In the genomic region with DNA sequence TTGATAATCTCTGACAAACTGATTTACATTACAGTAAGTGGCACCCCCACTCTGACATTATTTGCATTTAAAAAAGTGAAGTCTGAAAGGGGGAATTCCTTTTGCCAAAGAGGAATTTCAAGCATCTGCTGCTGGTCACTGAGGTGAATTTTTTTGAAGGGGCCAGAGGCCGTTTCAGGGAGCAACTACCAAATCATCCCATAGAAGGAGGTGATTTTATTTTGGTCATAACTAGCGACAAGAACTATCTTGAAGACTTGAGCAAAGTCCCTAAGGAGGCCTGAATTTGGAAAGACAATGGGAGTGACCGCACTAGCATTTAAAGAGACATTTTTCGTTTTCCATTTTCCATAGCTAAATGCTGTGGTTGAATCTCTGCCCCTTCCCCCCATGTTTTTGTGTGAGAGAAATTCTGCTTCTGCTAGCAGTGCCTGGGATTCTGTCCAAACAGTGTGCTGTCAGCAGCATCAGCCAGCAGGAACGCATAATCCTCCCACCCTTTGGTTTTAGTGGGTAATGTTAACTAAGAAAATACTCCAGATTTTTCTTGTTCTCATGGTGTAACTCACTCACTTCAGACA, we compare ENCODE assay signal across 1 cellular context.
TF ChIP-seq lines count a peak whose summit lies in the region.

No MANE protein-coding gene starts in this region.

TF ChIP-seq in SK-N-SH, 30 proteins besides CTCF, POLR2A, EP300 and RAD21 (continued from another document):
- TF ChIP-seq, protein P1, sequence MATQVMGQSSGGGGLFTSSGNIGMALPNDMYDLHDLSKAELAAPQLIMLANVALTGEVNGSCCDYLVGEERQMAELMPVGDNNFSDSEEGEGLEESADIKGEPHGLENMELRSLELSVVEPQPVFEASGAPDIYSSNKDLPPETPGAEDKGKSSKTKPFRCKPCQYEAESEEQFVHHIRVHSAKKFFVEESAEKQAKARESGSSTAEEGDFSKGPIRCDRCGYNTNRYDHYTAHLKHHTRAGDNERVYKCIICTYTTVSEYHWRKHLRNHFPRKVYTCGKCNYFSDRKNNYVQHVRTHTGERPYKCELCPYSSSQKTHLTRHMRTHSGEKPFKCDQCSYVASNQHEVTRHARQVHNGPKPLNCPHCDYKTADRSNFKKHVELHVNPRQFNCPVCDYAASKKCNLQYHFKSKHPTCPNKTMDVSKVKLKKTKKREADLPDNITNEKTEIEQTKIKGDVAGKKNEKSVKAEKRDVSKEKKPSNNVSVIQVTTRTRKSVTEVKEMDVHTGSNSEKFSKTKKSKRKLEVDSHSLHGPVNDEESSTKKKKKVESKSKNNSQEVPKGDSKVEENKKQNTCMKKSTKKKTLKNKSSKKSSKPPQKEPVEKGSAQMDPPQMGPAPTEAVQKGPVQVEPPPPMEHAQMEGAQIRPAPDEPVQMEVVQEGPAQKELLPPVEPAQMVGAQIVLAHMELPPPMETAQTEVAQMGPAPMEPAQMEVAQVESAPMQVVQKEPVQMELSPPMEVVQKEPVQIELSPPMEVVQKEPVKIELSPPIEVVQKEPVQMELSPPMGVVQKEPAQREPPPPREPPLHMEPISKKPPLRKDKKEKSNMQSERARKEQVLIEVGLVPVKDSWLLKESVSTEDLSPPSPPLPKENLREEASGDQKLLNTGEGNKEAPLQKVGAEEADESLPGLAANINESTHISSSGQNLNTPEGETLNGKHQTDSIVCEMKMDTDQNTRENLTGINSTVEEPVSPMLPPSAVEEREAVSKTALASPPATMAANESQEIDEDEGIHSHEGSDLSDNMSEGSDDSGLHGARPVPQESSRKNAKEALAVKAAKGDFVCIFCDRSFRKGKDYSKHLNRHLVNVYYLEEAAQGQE (IDR thresholded peaks at IDR 0.05; ENCODE audit: low read depth, low read length), result no peak
- TF ChIP-seq CHD2 (IDR thresholded peaks at IDR 0.05; ENCODE audit: low read length, partially characterized antibody) (no peak), FOSL2 (IDR thresholded peaks at IDR 0.05; ENCODE audit: borderline replicate concordance, low read depth) (peak; percentile 54), SMC3 (IDR thresholded peaks at IDR 0.05; ENCODE audit: low read depth, low read length) (no peak), MEF2A (IDR thresholded peaks at IDR 0.05; ENCODE audit: borderline replicate concordance, low read depth) (no peak), ELF1 (IDR thresholded peaks at IDR 0.05) (no peak), JUND (IDR thresholded peaks at IDR 0.05) (peak; percentile 27), TEAD4 (IDR thresholded peaks at IDR 0.05; ENCODE audit: borderline replicate concordance, insufficient read depth) (peak; percentile 57; the same call in 1 of the 2 replicates), TAF1 (IDR thresholded peaks at IDR 0.05; ENCODE audit: borderline replicate concordance, low read depth, low read length) (no peak), NFIC (IDR thresholded peaks at IDR 0.05; ENCODE audit: borderline replicate concordance) (peak; percentile 82), GATA2 (CRISPR knock-in tag; IDR thresholded peaks at IDR 0.05) (no peak), FOXM1 (IDR thresholded peaks at IDR 0.05; ENCODE audit: low read depth) (0 out of 2 replicates have a peak, but pooled peaks have one; percentile 50), GABPA (IDR thresholded peaks at IDR 0.05; ENCODE audit: low read depth) (no peak), USF2 (IDR thresholded peaks at IDR 0.05; ENCODE audit: borderline replicate concordance, low read depth, low read length) (no peak), RFX5 (IDR thresholded peaks at IDR 0.05; ENCODE audit: low read length) (no peak), YY1 (IDR thresholded peaks at IDR 0.05; ENCODE audit: low read depth) (no peak), RXRA (IDR thresholded peaks at IDR 0.05; ENCODE audit: borderline replicate concordance, low read depth) (no peak; the same call in 1 of the 2 replicates), RCOR1 (IDR thresholded peaks at IDR 0.05; ENCODE audit: low read length) (no peak), FOXJ3 (CRISPR knock-in tag; IDR thresholded peaks at IDR 0.05) (no peak), NRF1 (IDR thresholded peaks at IDR 0.05; ENCODE audit: low read depth, low read length) (no peak), TCF12 (IDR thresholded peaks at IDR 0.05) (peak; percentile 72)
- TF ChIP-seq, protein P2, sequence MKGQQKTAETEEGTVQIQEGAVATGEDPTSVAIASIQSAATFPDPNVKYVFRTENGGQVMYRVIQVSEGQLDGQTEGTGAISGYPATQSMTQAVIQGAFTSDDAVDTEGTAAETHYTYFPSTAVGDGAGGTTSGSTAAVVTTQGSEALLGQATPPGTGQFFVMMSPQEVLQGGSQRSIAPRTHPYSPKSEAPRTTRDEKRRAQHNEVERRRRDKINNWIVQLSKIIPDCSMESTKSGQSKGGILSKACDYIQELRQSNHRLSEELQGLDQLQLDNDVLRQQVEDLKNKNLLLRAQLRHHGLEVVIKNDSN (IDR thresholded peaks at IDR 0.05; ENCODE audit: borderline replicate concordance, low read depth), result no peak
- TF ChIP-seq, protein P3, sequence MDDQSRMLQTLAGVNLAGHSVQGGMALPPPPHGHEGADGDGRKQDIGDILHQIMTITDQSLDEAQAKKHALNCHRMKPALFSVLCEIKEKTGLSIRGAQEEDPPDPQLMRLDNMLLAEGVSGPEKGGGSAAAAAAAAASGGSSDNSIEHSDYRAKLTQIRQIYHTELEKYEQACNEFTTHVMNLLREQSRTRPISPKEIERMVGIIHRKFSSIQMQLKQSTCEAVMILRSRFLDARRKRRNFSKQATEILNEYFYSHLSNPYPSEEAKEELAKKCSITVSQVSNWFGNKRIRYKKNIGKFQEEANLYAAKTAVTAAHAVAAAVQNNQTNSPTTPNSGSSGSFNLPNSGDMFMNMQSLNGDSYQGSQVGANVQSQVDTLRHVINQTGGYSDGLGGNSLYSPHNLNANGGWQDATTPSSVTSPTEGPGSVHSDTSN (IDR thresholded peaks at IDR 0.05), result 0 out of 2 replicates have a peak, but pooled peaks have one; percentile 31
- TF ChIP-seq, protein P4, sequence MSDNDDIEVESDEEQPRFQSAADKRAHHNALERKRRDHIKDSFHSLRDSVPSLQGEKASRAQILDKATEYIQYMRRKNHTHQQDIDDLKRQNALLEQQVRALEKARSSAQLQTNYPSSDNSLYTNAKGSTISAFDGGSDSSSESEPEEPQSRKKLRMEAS (IDR thresholded peaks at IDR 0.05; ENCODE audit: low read depth), result peak; percentile 60
